11 cellular contexts compared by ENCODE assay signal in the genomic region with DNA sequence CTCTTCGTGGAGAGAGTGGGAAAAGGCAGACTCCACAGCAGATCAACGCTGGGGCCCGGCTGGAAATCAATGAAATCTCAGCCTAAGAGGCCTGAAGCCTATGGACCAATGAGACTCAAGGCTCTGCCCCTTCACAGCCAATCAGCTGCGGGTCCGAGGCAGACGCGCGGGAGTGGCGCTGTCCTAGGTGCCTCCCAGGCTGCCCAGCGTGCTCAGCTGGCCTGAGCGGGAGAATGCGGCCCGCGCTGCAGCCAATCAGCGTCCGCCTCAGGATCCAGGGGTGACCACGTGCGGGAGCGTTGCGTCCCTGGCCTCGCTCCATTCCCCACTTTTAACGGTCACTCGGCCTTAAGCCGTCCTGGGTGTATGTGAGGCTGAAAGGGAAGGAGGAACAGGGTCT. TPM values are rescaled to one million over a fixed set of nuclear protein-coding genes. Genes with fewer than 3 reads are reported as not detected.
DNase-seq lines count a peak whose midpoint lies in the region; ATAC-seq and TF ChIP-seq lines count a peak whose summit lies in the region.
"Had no signal": no experiment of that assay in that cellular context is flagged by ENCODE, and none has a peak within 500 bp of the region (broad histone marks: within the 10 kb centered on the region; RNA-seq: fewer than 3 reads in every experiment).

A gene with protein sequence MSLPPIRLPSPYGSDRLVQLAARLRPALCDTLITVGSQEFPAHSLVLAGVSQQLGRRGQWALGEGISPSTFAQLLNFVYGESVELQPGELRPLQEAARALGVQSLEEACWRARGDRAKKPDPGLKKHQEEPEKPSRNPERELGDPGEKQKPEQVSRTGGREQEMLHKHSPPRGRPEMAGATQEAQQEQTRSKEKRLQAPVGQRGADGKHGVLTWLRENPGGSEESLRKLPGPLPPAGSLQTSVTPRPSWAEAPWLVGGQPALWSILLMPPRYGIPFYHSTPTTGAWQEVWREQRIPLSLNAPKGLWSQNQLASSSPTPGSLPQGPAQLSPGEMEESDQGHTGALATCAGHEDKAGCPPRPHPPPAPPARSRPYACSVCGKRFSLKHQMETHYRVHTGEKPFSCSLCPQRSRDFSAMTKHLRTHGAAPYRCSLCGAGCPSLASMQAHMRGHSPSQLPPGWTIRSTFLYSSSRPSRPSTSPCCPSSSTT (plus strand): TSS at position 341 of the 400 bp plus-strand sequence. CDS start 10,069 bp downstream, outside the sequence.

- peak; percentile 58 for DNase-seq in activated CD4-positive, alpha-beta T cell treated with anti-CD3 and anti-CD28 coated beads for 48 hours
- DNase-seq in activated CD4-positive, alpha-beta T cell treated with anti-CD3 and anti-CD28 coated beads for 1 hour, result no peak
- DNase-seq in NB4 (ENCODE audit: low read depth), result peak; percentile 72
- DNase-seq in brain microvascular endothelial cell, result peak; percentile 56
- DNase-seq in mucosa of gallbladder (ENCODE audit: low spot score), result peak; percentile 40
- no peak for DNase-seq in posterior cingulate gyrus
- DNase-seq: effector CD4-positive, alpha-beta T cell; NCI-H187 had no signal

- intact Hi-C loops in posterior cingulate gyrus (cut with DNase I), result no loop called here

- TF ChIP-seq CTCF in NB4 (IDR thresholded peaks at IDR 0.05; ENCODE audit: low read depth, low read length) (no peak), brain microvascular endothelial cell (IDR thresholded peaks at IDR 0.05; ENCODE audit: low read depth, low read length, missing control alignments) (no peak)

- H3K36me3 ChIP-seq in brain microvascular endothelial cell (replicated peaks), result no peaks in the 10 kb centered on the region

- no peak for TF ChIP-seq POLR2A in NB4 (IDR thresholded peaks at IDR 0.05; ENCODE audit: extremely low read depth, insufficient read length)
- no peak for TF ChIP-seq POLR2A in GM18505 (IDR thresholded peaks at IDR 0.05; ENCODE audit: borderline replicate concordance, extremely low read depth, insufficient read depth, insufficient read length)

- H3K4me3 ChIP-seq in NB4 (ENCODE audit: low read depth, low read length) (no peak within 1 kb of the TSS), brain microvascular endothelial cell (ENCODE audit: low read depth, low read length) (no peak within 1 kb of the TSS)

- no peak within 1 kb of the TSS for H3K27ac ChIP-seq in brain microvascular endothelial cell

- no peaks in the 10 kb centered on the region for H3K27me3 ChIP-seq in brain microvascular endothelial cell (replicated peaks)

- in situ Hi-C loops in brain microvascular endothelial cell (cut with HindIII; ENCODE audit: low pct_ligation_motif_present, low sequenced_read_pairs), result no loop called here

- ATAC-seq in GM18505 (IDR thresholded peaks at IDR 0.05; ENCODE audit: unreplicated experiment) (no peak), HG02852 (IDR thresholded peaks at IDR 0.05; ENCODE audit: unreplicated experiment) (no peak)
- ATAC-seq: activated CD4-positive, CD25-positive, alpha-beta regulatory T cell treated with anti-CD3 and anti-CD28 coated beads, Interleukin-2, amount 50 U/mL, for 24 hours had no signal

RNA-seq across cellular contexts. Expression of the gene that starts here (rescaled TPM):
- 0.43 TPM for total RNA-seq in mucosa of gallbladder

Comparison
In these comparisons a context has a peak if more than half of its experiments do, and no peak if none do; other contexts are left out.
1. DNase-seq: peak in activated CD4-positive, alpha-beta T cell treated with anti-CD3 and anti-CD28 coated beads for 48 hours (single experiment), NB4 (single experiment) and brain microvascular endothelial cell (single experiment); none in activated CD4-positive, alpha-beta T cell treated with anti-CD3 and anti-CD28 coated beads for 1 hour (single experiment) and posterior cingulate gyrus (0 of 10).
2. Peak in DNase-seq in mucosa of gallbladder; RNA of the gene not detected or under 1 TPM.